8 cellular contexts compared by ENCODE assay signal in genomic region chr16:721765-722481, GRCh38. TPM values are rescaled to one million over a fixed set of nuclear protein-coding genes. Genes with fewer than 3 reads are reported as not detected.
A peak's percentile ranks its signal among the peaks of the same experiment; 100 is the strongest.
DNase-seq lines count a peak whose midpoint lies in the region; ATAC-seq and TF ChIP-seq lines count a peak whose summit lies in the region.

No MANE protein-coding gene starts in this region.

- no peaks in the 10 kb centered on the region for H3K9me3 Mint-ChIP-seq in activated CD4-positive, alpha-beta T cell treated with anti-CD3 and anti-CD28 coated beads, Interleukin-2, amount 10 ng/mL, durations not matched to agents 7 days and 5 days
- no peaks in the 10 kb centered on the region for H3K9me3 Mint-ChIP-seq in activated naive CD8-positive, alpha-beta T cell (ENCODE audit: low read depth)

- H3K4me1 Mint-ChIP-seq in activated CD4-positive, alpha-beta T cell treated with anti-CD3 and anti-CD28 coated beads, Interleukin-2, amount 10 ng/mL, durations not matched to agents 7 days and 5 days = peaks cover 12% of the 10 kb centered on the region
- H3K4me1 Mint-ChIP-seq in activated naive CD8-positive, alpha-beta T cell (ENCODE audit: low read depth) = peaks cover 23% of the 10 kb centered on the region

- H3K27ac Mint-ChIP-seq in activated CD4-positive, alpha-beta T cell treated with anti-CD3 and anti-CD28 coated beads, Interleukin-2, amount 10 ng/mL, durations not matched to agents 7 days and 5 days = no peak overlapping the region
- no peak overlapping the region for H3K27ac Mint-ChIP-seq in activated naive CD8-positive, alpha-beta T cell

- peaks cover 63% of the 10 kb centered on the region for H3K4me1 ChIP-seq in thymus (ENCODE audit: control insufficient read depth, insufficient read depth, low read length)

- CTCF ChIA-PET in activated CD4-positive, alpha-beta T cell treated with anti-CD3 and anti-CD28 coated beads, Interleukin-2, amount 10 ng/mL, durations not matched to agents 7 days and 5 days (lab: Charles Lee) = interaction anchor here (0.7 to 2.2 kb wide), 8 partner anchors 8 to 66 kb away, joined by 3 to 9 read pairs (median 4); partner anchors contain the start of genes CHTF18, CIAO3 and RPUSD1
- CTCF ChIA-PET in HEK293T (lab: Yijun Ruan, JAX) = interaction anchor here (1.0 to 2.8 kb wide), 2 partner anchors 12 to 82 kb away, joined by 4 to 7 read pairs; no protein-coding TSS in a partner anchor

- no peaks in the 10 kb centered on the region for H3K36me3 Mint-ChIP-seq in activated CD4-positive, alpha-beta T cell treated with anti-CD3 and anti-CD28 coated beads, Interleukin-2, amount 10 ng/mL, durations not matched to agents 7 days and 5 days (ENCODE audit: low read depth)
- no peaks in the 10 kb centered on the region for H3K36me3 Mint-ChIP-seq in activated naive CD8-positive, alpha-beta T cell

- peak overlapping the region; percentile 94 for H3K27ac ChIP-seq in layer of hippocampus (ENCODE audit: low read depth, low read length)
- peak overlapping the region; percentile 97 for H3K27ac ChIP-seq in thymus (ENCODE audit: low read depth)

- no peaks in the 10 kb centered on the region for H3K27me3 ChIP-seq in layer of hippocampus (ENCODE audit: control insufficient read depth, insufficient read depth, low read length)
- H3K27me3 ChIP-seq in thymus (ENCODE audit: control insufficient read depth, insufficient read depth) = no peaks in the 10 kb centered on the region

- ATAC-seq in HG02884 (IDR thresholded peaks at IDR 0.05; ENCODE audit: unreplicated experiment) = no peak

- no peaks in the 10 kb centered on the region for H3K9me3 ChIP-seq in thymus (ENCODE audit: control insufficient read depth)

- WGBS in thymus = 14% methylated on average over 47 of the region's 47 CpGs

- peak overlapping the region; percentile 71 for H3K4me3 ChIP-seq in thymus (ENCODE audit: low read length)

- POLR2A ChIA-PET in activated CD4-positive, alpha-beta T cell treated with anti-CD3 and anti-CD28 coated beads, Interleukin-2, amount 10 ng/mL, durations not matched to agents 7 days and 5 days (lab: Charles Lee) = interaction anchor here (0.5 to 1.1 kb wide), 3 partner anchors 27 to 1328 kb away, joined by 3 to 6 read pairs (median 4); no protein-coding TSS in a partner anchor
- POLR2A ChIA-PET in HEK293T (lab: Yijun Ruan, JAX) = interaction anchor here (0.8 to 4.1 kb wide), 23 partner anchors 8 to 66 kb away, joined by 3 to 47 read pairs (median 5); partner anchors contain the start of genes CHTF18, CIAO3, JMJD8 and MSLN

- peaks cover 3% of the 10 kb centered on the region for H3K36me3 ChIP-seq in thymus (ENCODE audit: control insufficient read depth, insufficient read depth)

- H3K4me3 Mint-ChIP-seq in activated CD4-positive, alpha-beta T cell treated with anti-CD3 and anti-CD28 coated beads, Interleukin-2, amount 10 ng/mL, durations not matched to agents 7 days and 5 days = peak overlapping the region; percentile 32
- peak overlapping the region; percentile 59 for H3K4me3 Mint-ChIP-seq in activated naive CD8-positive, alpha-beta T cell

- peaks cover 2% of the 10 kb centered on the region for H3K27me3 Mint-ChIP-seq in activated CD4-positive, alpha-beta T cell treated with anti-CD3 and anti-CD28 coated beads, Interleukin-2, amount 10 ng/mL, durations not matched to agents 7 days and 5 days
- H3K27me3 Mint-ChIP-seq in activated naive CD8-positive, alpha-beta T cell = no peaks in the 10 kb centered on the region

- no peak for DNase-seq in activated CD4-positive, alpha-beta T cell treated with anti-CD3 and anti-CD28 coated beads, Interleukin-2, amount 10 ng/mL, durations not matched to agents 7 days and 5 days
- DNase-seq in activated CD4-positive, alpha-beta T cell treated with anti-CD3 and anti-CD28 coated beads, Interleukin-2, amount 50 U/mL, for 48 hours = no peak
- DNase-seq in HEK293T (ENCODE audit: extremely low spot score) (no peak), cerebellar cortex (ENCODE audit: low spot score) (no peak)

TF ChIP-seq in HEK293T, 16 proteins besides CTCF, POLR2A, EP300 and RAD21:
- TF ChIP-seq PKNOX1 (IDR thresholded peaks at IDR 0.05) (no peak), BHLHE40 (IDR thresholded peaks at IDR 0.05; ENCODE audit: borderline replicate concordance) (no peak), FOXK2 (IDR thresholded peaks at IDR 0.05) (no peak), SP1 (IDR thresholded peaks at IDR 0.05) (no peak), ZNF384 (IDR thresholded peaks at IDR 0.05) (no peak), SUZ12 (IDR thresholded peaks at IDR 0.05) (no peak), L3MBTL2 (conservative IDR thresholded peaks at IDR 0.05) (no peak), CTBP1 (IDR thresholded peaks at IDR 0.05; ENCODE audit: borderline replicate concordance) (no peak), LEF1 (IDR thresholded peaks at IDR 0.05; ENCODE audit: borderline replicate concordance) (no peak), ELF4 (IDR thresholded peaks at IDR 0.05) (no peak), NFRKB (IDR thresholded peaks at IDR 0.05) (no peak), HDGF (IDR thresholded peaks at IDR 0.05; ENCODE audit: borderline replicate concordance) (no peak), FOXA1 (IDR thresholded peaks at IDR 0.05) (no peak), TARDBP (IDR thresholded peaks at IDR 0.05) (no peak), FOXM1 (IDR thresholded peaks at IDR 0.05; ENCODE audit: borderline replicate concordance) (no peak), ARNT (IDR thresholded peaks at IDR 0.05) (no peak)
TF ChIP-seq in HEK293T: peak in this region for 0.

RNA-seq across cellular contexts. Expression of gene ANTKMT, which starts 1.0 kb away (rescaled TPM):
- 1 to 10 TPM; 5.5 to 8.7 TPM for total RNA-seq in activated CD4-positive, alpha-beta T cell treated with anti-CD3 and anti-CD28 coated beads, Interleukin-2, amount 10 ng/mL, durations not matched to agents 7 days and 5 days
- polyA plus RNA-seq in thymus = 56.2 TPM

RNA-seq across cellular contexts. Expression of gene CCDC78, which starts 4.3 kb away (rescaled TPM):
- 1 to 10 TPM; 1.6 to 2.3 TPM for total RNA-seq in activated CD4-positive, alpha-beta T cell treated with anti-CD3 and anti-CD28 coated beads, Interleukin-2, amount 10 ng/mL, durations not matched to agents 7 days and 5 days
- 12.4 TPM for polyA plus RNA-seq in thymus

RNA-seq across cellular contexts. Expression of gene HAGHL, which starts 5.0 kb away (rescaled TPM):
- total RNA-seq in activated CD4-positive, alpha-beta T cell treated with anti-CD3 and anti-CD28 coated beads, Interleukin-2, amount 10 ng/mL, durations not matched to agents 7 days and 5 days = 1 to 10 TPM; 5.0 to 5.7 TPM
- 50.6 TPM for polyA plus RNA-seq in thymus

RNA-seq across cellular contexts. Expression of gene METRN, which starts 7.0 kb away (rescaled TPM):
- 1 to 10 TPM; 2.5 to 3.0 TPM for total RNA-seq in activated CD4-positive, alpha-beta T cell treated with anti-CD3 and anti-CD28 coated beads, Interleukin-2, amount 10 ng/mL, durations not matched to agents 7 days and 5 days
- 24.2 TPM for polyA plus RNA-seq in thymus

RNA-seq across cellular contexts. Expression of gene FBXL16, which starts 16.3 kb away (rescaled TPM):
- total RNA-seq in activated CD4-positive, alpha-beta T cell treated with anti-CD3 and anti-CD28 coated beads, Interleukin-2, amount 10 ng/mL, durations not matched to agents 7 days and 5 days = 10 to 100 TPM; 12.7 to 14.3 TPM
- 9.6 TPM for polyA plus RNA-seq in thymus
